In the genomic region with DNA sequence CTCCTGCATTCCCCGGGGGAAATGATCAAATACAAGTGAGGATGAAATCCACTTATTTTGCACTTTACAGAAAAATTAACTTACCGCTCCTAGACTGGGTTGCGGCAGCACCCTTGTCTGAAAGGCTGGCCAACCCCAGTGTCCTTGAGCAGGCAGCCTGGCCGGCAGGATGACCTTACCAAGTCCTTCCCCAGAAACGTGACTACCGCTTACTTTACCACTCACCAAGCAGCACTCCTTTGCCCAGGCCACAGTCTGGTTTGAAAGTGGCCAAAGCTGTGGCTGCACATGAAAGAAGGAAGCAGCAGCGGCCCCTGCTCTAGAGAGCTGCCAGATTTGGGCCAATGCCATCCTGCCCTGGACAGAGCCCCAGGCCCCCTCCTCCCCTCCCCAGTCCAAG, we compare ENCODE assay signal across 10 cellular contexts. TPM values are rescaled to one million over a fixed set of nuclear protein-coding genes. Genes with fewer than 3 reads are reported as not detected.
DNase-seq lines count a peak whose midpoint lies in the region; ATAC-seq and TF ChIP-seq lines count a peak whose summit lies in the region.
"Had no signal": no experiment of that assay in that cellular context is flagged by ENCODE, and none has a peak within 500 bp of the region (broad histone marks: within the 10 kb centered on the region; RNA-seq: fewer than 3 reads in every experiment).

No MANE protein-coding gene starts in this region.

- H3K4me1 Mint-ChIP-seq in natural killer cell: peaks cover 93 to 94% of the 10 kb centered on the region in 2 donors

- H3K4me3 Mint-ChIP-seq in natural killer cell: peak overlapping the region; percentile 59

- ATAC-seq in natural killer cell: no peak
- no peak for ATAC-seq in HG03432 (IDR thresholded peaks at IDR 0.05; ENCODE audit: unreplicated experiment)

- no peaks in the 10 kb centered on the region for H3K9me3 Mint-ChIP-seq in natural killer cell

- peaks cover 14% of the 10 kb centered on the region for H3K36me3 ChIP-seq in effector memory CD4-positive, alpha-beta T cell (ENCODE audit: control insufficient read depth, insufficient read depth, low read length)

- peak overlapping the region; percentile 36 for H3K4me3 ChIP-seq in effector memory CD4-positive, alpha-beta T cell (ENCODE audit: insufficient read depth, low read depth, low read length, poor library complexity, severe bottlenecking)

- H3K27ac ChIP-seq in 22Rv1: 0 out of 2 replicates have a peak overlapping the region, but pooled peaks have one; percentile 22
- peak overlapping the region; percentile 91 for H3K27ac ChIP-seq in effector memory CD4-positive, alpha-beta T cell (ENCODE audit: insufficient read depth, low read length, poor library complexity, severe bottlenecking)

- no peaks in the 10 kb centered on the region for H3K36me3 Mint-ChIP-seq in natural killer cell

- H3K4me1 ChIP-seq in effector memory CD4-positive, alpha-beta T cell (ENCODE audit: control insufficient read depth, insufficient read depth, low read length, poor library complexity, severe bottlenecking): peaks cover 98% of the 10 kb centered on the region

- no peak for TF ChIP-seq CTCF in 22Rv1 (IDR thresholded peaks at IDR 0.05)
- TF ChIP-seq CTCF in natural killer cell (IDR thresholded peaks at IDR 0.05): no peak

- intact Hi-C loops in natural killer cell (cut with micrococcal nuclease): loop anchor here (5.0 kb wide), 1 partner anchor 85 kb away; no protein-coding TSS in a partner anchor

- no peaks in the 10 kb centered on the region for H3K27me3 Mint-ChIP-seq in natural killer cell (ENCODE audit: low read depth in 2 of 2)

- DNase-seq in M059J (ENCODE audit: low read depth) (peak; percentile 49), natural killer cell (no peak), cerebellar cortex (ENCODE audit: low spot score) (no peak), cortex of kidney (lab: John Stamatoyannopoulos, UW) (no peak), NCI-H2107 (lab: John Stamatoyannopoulos, UW) (no peak)
- no peak for DNase-seq in effector memory CD4-positive, alpha-beta T cell
- DNase-seq: DMS153, NCI-H510A treated with DMSO at 0.1 percent for 48 hours had no signal

- no peaks in the 10 kb centered on the region for H3K27me3 ChIP-seq in effector memory CD4-positive, alpha-beta T cell (replicated peaks; ENCODE audit: control insufficient read depth, insufficient read depth, low read length, poor library complexity, severe bottlenecking)

- no peaks in the 10 kb centered on the region for H3K9me3 ChIP-seq in effector memory CD4-positive, alpha-beta T cell (ENCODE audit: control insufficient read depth, low read length)

- peak overlapping the region; percentile 90 to 96 for H3K27ac Mint-ChIP-seq in natural killer cell

RNA-seq across cellular contexts. Expression of a gene that starts 20.3 kb away (rescaled TPM):
- total RNA-seq in M059J (2014; rRNA removed; shearing (Covaris generic)): 151 and 320 TPM in 2 replicates
- 1,000 to 10,000 TPM in 1 of 3 donors, 100 to 1,000 TPM in 2; 803 to 1,038 (median 808) TPM for total RNA-seq in natural killer cell
